14 cellular contexts compared by ENCODE assay signal in the genomic region with DNA sequence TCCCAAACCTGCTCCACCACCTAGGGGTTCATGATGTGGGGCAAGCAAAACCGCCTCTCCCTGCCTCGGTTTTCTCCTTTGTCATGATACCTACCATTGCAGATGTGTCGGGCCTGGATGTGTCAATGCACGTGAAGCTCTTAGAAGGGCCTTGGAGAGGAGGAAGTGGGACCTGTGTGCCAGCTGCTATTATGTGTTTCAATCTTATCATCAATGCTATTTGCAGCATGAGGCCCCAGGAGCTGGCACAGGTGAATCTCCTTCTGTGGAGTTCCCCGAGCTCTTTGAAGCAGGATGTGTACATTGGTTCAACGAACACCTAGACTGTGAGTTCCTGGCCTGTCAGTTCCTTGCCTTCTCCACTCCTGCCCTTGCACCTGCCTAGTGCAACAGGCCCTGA.
DNase-seq lines count a peak whose midpoint lies in the region; ATAC-seq and TF ChIP-seq lines count a peak whose summit lies in the region.
"Had no signal": no experiment of that assay in that cellular context is flagged by ENCODE, and none has a peak within 500 bp of the region (broad histone marks: within the 10 kb centered on the region; RNA-seq: fewer than 3 reads in every experiment).

No MANE protein-coding gene starts in this region.

- no peak overlapping the region for H3K4me3 ChIP-seq in mucosa of descending colon

- ATAC-seq in mucosa of descending colon = peak; percentile 12

- DNase-seq in CD14-positive monocyte (ENCODE audit: low spot score) = peak; percentile 16
- DNase-seq in DMS153 (lab: John Stamatoyannopoulos, UW) = peak; percentile 51
- peak; percentile 63 for DNase-seq in NCI-H510A treated with DMSO at 0.1 percent for 48 hours (lab: John Stamatoyannopoulos, UW)
- peak in 1 of 3 donors; percentile 19 for DNase-seq in mucosa of descending colon
- DNase-seq in SW 1271 (lab: John Stamatoyannopoulos, UW) = no peak
- DNase-seq in amygdala (lab: John Stamatoyannopoulos, UW) = no peak
- no peak for DNase-seq in stimulated activated CD4-positive, alpha-beta T cell treated with anti-CD3 and anti-CD28 coated beads, Interleukin-1b, Interleukin-23, amount 100 ng/mL, for 48 hours
- DNase-seq: AML-193, H9, NCI-H1417, NCI-H2081 treated with DMSO at 0.1 percent for 48 hours, NCI-H226, OCI-M1 had no signal

- H3K4me1 ChIP-seq in mucosa of descending colon (ENCODE audit: low read depth) = no peaks in the 10 kb centered on the region

- no peak overlapping the region for H3K27ac Mint-ChIP-seq in CD14-positive monocyte
- H3K27ac Mint-ChIP-seq: H9; T-helper 1 cell treated with Interleukin-12 subunit alpha and Interleukin-12 subunit beta and Interleukin-4 antibody, amounts not matched to agents 30 μg/mL and 1 μg/mL, for 36 hours had no signal

- H3K9me3 ChIP-seq in mucosa of descending colon = no peaks in the 10 kb centered on the region

- no peaks in the 10 kb centered on the region for H3K36me3 Mint-ChIP-seq in CD14-positive monocyte

- peaks cover 5 to 9% (median 8%) of the 10 kb centered on the region in 3 donors for H3K27me3 Mint-ChIP-seq in CD14-positive monocyte (ENCODE audit: low read depth in 3 of 3)

- H3K4me3 Mint-ChIP-seq in CD14-positive monocyte = no peak overlapping the region
- H3K4me3 Mint-ChIP-seq: H9; T-helper 1 cell treated with Interleukin-12 subunit alpha and Interleukin-12 subunit beta and Interleukin-4 antibody, amounts not matched to agents 30 μg/mL and 1 μg/mL, for 36 hours had no signal

- H3K36me3 ChIP-seq in mucosa of descending colon (ENCODE audit: low read depth) = no peaks in the 10 kb centered on the region

- no peaks in the 10 kb centered on the region for H3K4me1 Mint-ChIP-seq in CD14-positive monocyte

- intact Hi-C loops in CD14-positive monocyte (cut with micrococcal nuclease) = no loop called here
- intact Hi-C loops in mucosa of descending colon (cut with DNase I, micrococcal nuclease) = no loop called here

- H3K9me3 Mint-ChIP-seq in CD14-positive monocyte = peaks cover 0 to 6% (median 1%) of the 10 kb centered on the region in 7 donors

- no peak for TF ChIP-seq CTCF in CD14-positive monocyte (IDR thresholded peaks at IDR 0.05)
- no peak for TF ChIP-seq CTCF in mucosa of descending colon (IDR thresholded peaks at IDR 0.05)

Comparison
In these comparisons a context has a peak if more than half of its experiments do, and no peak if none do; other contexts are left out.
1. DNase-seq: peak in CD14-positive monocyte (single experiment), DMS153 (single experiment) and NCI-H510A treated with DMSO at 0.1 percent for 48 hours (single experiment); none in SW 1271 (0 of 2), amygdala (0 of 56) and stimulated activated CD4-positive, alpha-beta T cell treated with anti-CD3 and anti-CD28 coated beads, Interleukin-1b, Interleukin-23, amount 100 ng/mL, for 48 hours (single experiment).